In genomic region chr14:106845286-106846087, GRCh38 we compare ENCODE assay signal across 8 cellular contexts.
DNase-seq lines count a peak whose midpoint lies in the region; ATAC-seq and TF ChIP-seq lines count a peak whose summit lies in the region.

No MANE protein-coding gene starts in this region.

- DNase-seq in DMS79 treated with DMSO at 0.1 percent for 48 hours (lab: John Stamatoyannopoulos, UW) (peak; percentile 58), DMS79 (lab: John Stamatoyannopoulos, UW) (no peak), breast epithelium (ENCODE audit: low spot score in 2 of 2) (peak in 1 of 2 donors; percentile 49), psoas muscle (no peak), SKM-1 (lab: John Stamatoyannopoulos, UW; ENCODE audit: unreplicated experiment) (no peak), mesenteric fat pad (ENCODE audit: low spot score) (no peak)

- ATAC-seq in HG03175 (IDR thresholded peaks at IDR 0.05; ENCODE audit: unreplicated experiment) (peak; percentile 52), psoas muscle (peak; percentile 3 to 29 (median 16))

- H3K4me3 ChIP-seq in breast epithelium (peak overlapping the region; percentile 43 to 69 (median 53)), psoas muscle (peak overlapping the region; percentile 59)

- intact Hi-C loops in breast epithelium (cut with DNase I; ENCODE audit: low total_unique reads) (no loop called here), psoas muscle (cut with DNase I) (no loop called here)

- H3K36me3 ChIP-seq in breast epithelium (no peaks in the 10 kb centered on the region), psoas muscle (ENCODE audit: insufficient read depth in 1 of 2, low read depth in 1 of 2) (no peaks in the 10 kb centered on the region)

- H3K9me3 ChIP-seq in breast epithelium (no peaks in the 10 kb centered on the region), psoas muscle (no peaks in the 10 kb centered on the region)

- H3K27me3 ChIP-seq in breast epithelium (no peaks in the 10 kb centered on the region), psoas muscle (ENCODE audit: insufficient read depth in 3 of 3, low read length in 2 of 3) (no peaks in the 10 kb centered on the region)

- H3K27ac ChIP-seq in breast epithelium = peak overlapping the region; percentile 77 to 93
- H3K27ac ChIP-seq in psoas muscle = peak overlapping the region; percentile 67

- 49 to 65% (median 55%) methylated on average over 17 of the region's 17 CpGs for WGBS in psoas muscle, 3 donors

- no peaks in the 10 kb centered on the region for H3K4me1 ChIP-seq in breast epithelium
- no peaks in the 10 kb centered on the region for H3K4me1 ChIP-seq in psoas muscle

- peak; percentile 71 for TF ChIP-seq POLR2A in Raji (IDR thresholded peaks at IDR 0.05; ENCODE audit: insufficient read depth, low read depth, low read length)
- TF ChIP-seq POLR2A in breast epithelium (IDR thresholded peaks at IDR 0.05) = no peak

- no peak for TF ChIP-seq CTCF in breast epithelium (IDR thresholded peaks at IDR 0.05)
- TF ChIP-seq CTCF in psoas muscle (IDR thresholded peaks at IDR 0.05) = no peak
